In the genomic region with DNA sequence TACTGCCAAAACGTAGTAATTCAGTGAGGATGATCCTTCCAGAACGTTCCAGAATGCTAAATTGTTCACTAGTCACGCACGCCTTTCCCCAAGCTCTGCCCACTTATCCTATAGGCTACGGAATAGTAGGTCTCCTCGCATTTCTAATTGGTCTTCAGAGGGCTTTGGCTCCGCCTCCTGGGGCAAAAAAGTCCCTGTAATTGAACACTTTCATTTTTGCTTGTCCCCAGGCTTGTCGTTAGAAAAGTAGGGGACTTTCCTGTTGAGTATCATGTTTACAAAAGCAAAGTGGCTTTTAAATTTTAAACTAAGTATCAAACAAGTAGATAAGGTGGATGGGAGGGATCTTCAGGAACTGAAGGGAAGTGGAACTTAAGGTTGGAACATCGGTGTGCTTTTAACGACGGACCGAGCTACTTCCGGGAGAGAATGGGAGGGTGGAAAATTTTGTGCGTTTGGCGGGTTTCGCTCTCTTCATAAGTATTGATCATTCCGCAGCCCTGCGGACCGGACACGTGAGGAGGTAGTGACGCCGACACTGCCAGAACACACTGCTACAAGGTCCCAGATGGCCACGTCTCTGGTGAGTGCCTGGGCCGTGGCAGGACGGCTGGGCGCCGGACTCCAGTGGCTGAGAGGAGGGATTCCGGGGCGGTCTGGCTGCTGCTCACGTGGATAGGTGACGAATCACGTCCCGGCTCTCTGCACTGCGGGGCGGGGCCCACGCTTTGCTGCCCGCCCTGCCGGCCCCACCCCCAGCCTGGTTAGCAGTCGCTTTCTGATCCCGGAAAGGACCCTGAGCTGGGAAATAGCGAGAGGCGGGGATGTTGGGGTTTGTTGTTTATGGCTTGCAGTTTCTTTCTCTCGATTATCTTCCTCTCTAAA, we compare ENCODE assay signal across 8 cellular contexts.
DNase-seq lines count a peak whose midpoint lies in the region; ATAC-seq and TF ChIP-seq lines count a peak whose summit lies in the region.

A gene (plus strand): TSS at position 406 of the 885 bp plus-strand sequence. CDS start 163 bp downstream, at position 569.

- H3K4me1 Mint-ChIP-seq in activated naive CD4-positive, alpha-beta T cell treated with anti-CD3 and anti-CD28 coated beads, Interleukin-2, amount 50 U/mL, for 24 hours: peaks cover 9% of the 10 kb centered on the region

- peak within 1 kb of the TSS; percentile 97 for H3K4me3 Mint-ChIP-seq in activated naive CD4-positive, alpha-beta T cell treated with anti-CD3 and anti-CD28 coated beads, Interleukin-2, amount 50 U/mL, for 24 hours

- peaks cover 9% of the 10 kb centered on the region for H3K27me3 Mint-ChIP-seq in activated naive CD4-positive, alpha-beta T cell treated with anti-CD3 and anti-CD28 coated beads, Interleukin-2, amount 50 U/mL, for 24 hours

- DNase-seq in GM10266 (ENCODE audit: extremely low spot score): peak; percentile 82
- DNase-seq in NCI-H1092 treated with DMSO at 0.1 percent for 48 hours (lab: John Stamatoyannopoulos, UW): peak; percentile 94
- DNase-seq in globus pallidus (ENCODE audit: low spot score): peak; percentile 92
- peak; percentile 32 to 93 (median 82) for DNase-seq in nucleus accumbens (lab: John Stamatoyannopoulos, UW)
- peak; percentile 89 for DNase-seq in superior temporal gyrus (ENCODE audit: extremely low spot score)

- H3K9me3 Mint-ChIP-seq in activated naive CD4-positive, alpha-beta T cell treated with anti-CD3 and anti-CD28 coated beads, Interleukin-2, amount 50 U/mL, for 24 hours: no peaks in the 10 kb centered on the region

- no peaks in the 10 kb centered on the region for H3K36me3 Mint-ChIP-seq in activated naive CD4-positive, alpha-beta T cell treated with anti-CD3 and anti-CD28 coated beads, Interleukin-2, amount 50 U/mL, for 24 hours

- peak within 1 kb of the TSS; percentile 98 for H3K27ac Mint-ChIP-seq in activated naive CD4-positive, alpha-beta T cell treated with anti-CD3 and anti-CD28 coated beads, Interleukin-2, amount 50 U/mL, for 24 hours

- ATAC-seq in HG02623 (IDR thresholded peaks at IDR 0.05; ENCODE audit: unreplicated experiment): peak; percentile 97
- peak; percentile 99 for ATAC-seq in SK-N-SH treated with all-trans-retinoic acid at 6 μM for 48 hours

- TF ChIP-seq CTCF in GM10266 (IDR thresholded peaks at IDR 0.05; ENCODE audit: control insufficient read depth, insufficient read depth, low read depth, missing control alignments): no peak

TF ChIP-seq in SK-N-SH treated with all-trans-retinoic acid at 6 μM for 48 hours, 23 proteins besides CTCF, POLR2A, EP300 and RAD21:
- TF ChIP-seq ZC3H10 (CRISPR knock-in tag; IDR thresholded peaks at IDR 0.05): no peak
- no peak for TF ChIP-seq ISL1 (CRISPR knock-in tag; IDR thresholded peaks at IDR 0.05)
- no peak for TF ChIP-seq PPARA (CRISPR knock-in tag; IDR thresholded peaks at IDR 0.05; ENCODE audit: borderline replicate concordance)
- no peak for TF ChIP-seq TCF4 (CRISPR knock-in tag; IDR thresholded peaks at IDR 0.05; ENCODE audit: borderline replicate concordance)
- TF ChIP-seq ZFP3 (CRISPR knock-in tag; IDR thresholded peaks at IDR 0.05): no peak

Comparison
In these comparisons a context has a peak if more than half of its experiments do, and no peak if none do; other contexts are left out.
1. Peak in every context shown above with its lines: DNase-seq and ATAC-seq.